28 cellular contexts compared by ENCODE assay signal in genomic region chr4:100954048-100954447, GRCh38.
"Had no signal": no experiment of that assay in that cellular context is flagged by ENCODE, and none has a peak within 500 bp of the region (broad histone marks: within the 10 kb centered on the region; RNA-seq: fewer than 3 reads in every experiment).

No MANE protein-coding gene starts in this region.

- H3K4me2 ChIP-seq: hepatocyte, neural progenitor cell had no signal

- H3K9me3 ChIP-seq: left lung, lower lobe of right lung, ovary, stomach, suprapubic skin, thoracic aorta, tibial artery, upper lobe of right lung had no signal

- H3K27ac ChIP-seq: hepatocyte, left lung, lower lobe of right lung, neural progenitor cell, ovary, skin epidermis, stomach, suprapubic skin, thoracic aorta, tibial artery, upper lobe of right lung had no signal

- H2AFZ ChIP-seq: hepatocyte, neural progenitor cell had no signal

- H3K36me3 ChIP-seq: left lung, lower lobe of right lung, neural progenitor cell, ovary, stomach, suprapubic skin, thoracic aorta, tibial artery, upper lobe of right lung had no signal

- H3K79me2 ChIP-seq: hepatocyte had no signal

- DNase-seq: kidney glomerular epithelial cell; left cardiac atrium; left lung; lower lobe of right lung; mammary epithelial cell; mesenchymal stem cell; naive B cell; natural killer cell; nephron progenitor cell; ovary; retina; right cardiac atrium; stimulated activated CD4-positive, alpha-beta T cell treated with anti-CD3 and anti-CD28 coated beads, Interleukin-12 subunit alpha, Interleukin-12 subunit beta, amount 100 ng/mL, for 4 hours; stimulated activated CD4-positive, alpha-beta T cell treated with anti-CD3 and anti-CD28 coated beads, Interleukin-15, amount 100 ng/mL, for 24 hours; stimulated activated CD4-positive, alpha-beta T cell treated with anti-CD3 and anti-CD28 coated beads, Interleukin-2, amount 100 ng/mL, for 24 hours; stimulated activated CD4-positive, alpha-beta T cell treated with anti-CD3 and anti-CD28 coated beads, Interleukin-4, amount 100 ng/mL, for 1 hour; stimulated activated naive B cell treated with anti-CD40 and anti-IgM and Interleukin-4, amounts not matched to agents 10 μg/mL and 1 μg/mL and 100 μg/mL, for 72 hours; stimulated activated naive CD8-positive, alpha-beta T cell treated with anti-CD3 and anti-CD28 coated beads, Interleukin-15, Interleukin-2, amounts not matched to agents 100 U/mL and 50 U/mL, for 24 hours; stomach; tibial artery; trophoblast cell; upper lobe of right lung had no signal

- H3K27me3 ChIP-seq: hepatocyte, left lung, neural progenitor cell, ovary, stomach, suprapubic skin, tibial artery, upper lobe of right lung had no signal

- H3K4me1 ChIP-seq: left lung, lower lobe of right lung, neural progenitor cell, stomach, suprapubic skin, tibial artery, upper lobe of right lung had no signal

- H3K9ac ChIP-seq: neural progenitor cell had no signal

- ATAC-seq: left cardiac atrium; left lung; lower lobe of right lung; natural killer cell; right cardiac atrium; sciatic nerve; stimulated activated naive B cell treated with anti-CD40 and anti-IgM and Interleukin-4, amounts not matched to agents 10 μg/mL and 1 μg/mL and 100 μg/mL, for 72 hours; stimulated activated naive CD8-positive, alpha-beta T cell treated with anti-CD3 and anti-CD28 coated beads, Interleukin-15, Interleukin-2, amounts not matched to agents 100 U/mL and 50 U/mL, for 24 hours; upper lobe of right lung had no signal

- H3K4me3 ChIP-seq: hepatocyte, left lung, lower lobe of right lung, neural progenitor cell, ovary, skin epidermis, stomach, suprapubic skin, thoracic aorta, tibial artery, upper lobe of right lung had no signal
